ENCODE assay signal across 11 cellular contexts in the genomic region with DNA sequence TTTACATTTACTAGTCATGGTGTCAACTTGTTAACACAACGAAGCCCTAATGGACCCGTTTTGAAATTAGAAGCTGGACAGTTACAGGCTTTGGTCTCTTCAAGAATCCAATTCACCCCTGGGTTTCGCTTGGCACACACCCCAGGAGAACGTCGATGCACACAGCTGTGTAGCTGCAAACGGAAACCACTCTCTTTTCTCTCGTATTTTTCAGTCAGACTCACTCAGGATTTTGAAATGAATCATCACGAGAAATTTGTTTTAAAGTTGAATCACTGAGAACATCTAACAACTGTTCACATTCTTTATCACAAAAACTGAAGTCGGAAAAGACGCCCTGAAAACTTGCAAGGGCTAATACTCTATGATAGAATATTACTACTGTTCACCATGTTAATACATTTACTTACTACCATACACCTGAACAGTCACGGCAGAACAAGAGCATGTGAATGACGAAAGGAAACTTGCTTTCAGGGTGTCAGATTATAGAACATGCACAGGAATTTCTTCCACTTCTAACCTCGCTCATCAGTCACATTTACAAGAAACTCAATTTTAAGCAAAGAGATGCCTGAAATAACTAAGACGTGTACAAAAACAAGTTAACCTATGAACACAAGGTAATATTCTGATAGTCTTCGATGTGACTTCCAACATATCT. TPM values are rescaled to one million over a fixed set of nuclear protein-coding genes. Genes with fewer than 3 reads are reported as not detected.
DNase-seq lines count a peak whose midpoint lies in the region; ATAC-seq and TF ChIP-seq lines count a peak whose summit lies in the region.
"Had no signal": no experiment of that assay in that cellular context is flagged by ENCODE, and none has a peak within 500 bp of the region (broad histone marks: within the 10 kb centered on the region; RNA-seq: fewer than 3 reads in every experiment).

No MANE protein-coding gene starts in this region.

- BruUV-seq in PC-9 (replicated peaks; lab: Mats Ljungman, UMichigan) = no TSS peak

- H4K20me1 ChIP-seq in PC-9 (ENCODE audit: insufficient read depth) = no peaks in the 10 kb centered on the region

- H3K27ac ChIP-seq in PC-9 (no peak overlapping the region), thoracic aorta (peak overlapping the region; percentile 74 to 76)

- TF ChIP-seq CTCF in PC-9 (conservative IDR thresholded peaks at IDR 0.05) (no peak), foreskin fibroblast (IDR thresholded peaks at IDR 0.05; ENCODE audit: low read depth, low read length) (no peak), thoracic aorta (IDR thresholded peaks at IDR 0.05) (no peak)

- H3K27me3 ChIP-seq in PC-9 (ENCODE audit: insufficient read depth, low read depth) = peaks cover 94% of the 10 kb centered on the region
- H3K27me3 ChIP-seq in thoracic aorta (replicated peaks; ENCODE audit: insufficient read depth) = no peaks in the 10 kb centered on the region

- ATAC-seq in activated CD8-positive, alpha-beta memory T cell treated with anti-CD3 and anti-CD28 coated beads, Interleukin-2, amount 10 ng/mL, durations not matched to agents 7 days and 5 days = peak; percentile 49
- ATAC-seq in thoracic aorta (ENCODE audit: insufficient number of reproducible peaks, low FRiP score, low read depth) = no peak
- no peak for ATAC-seq in HG03039 (IDR thresholded peaks at IDR 0.05; ENCODE audit: unreplicated experiment)
- no peak for ATAC-seq in HG02642 (IDR thresholded peaks at IDR 0.05; ENCODE audit: poor library complexity, unreplicated experiment)
- ATAC-seq: activated naive CD8-positive, alpha-beta T cell treated with anti-CD3 and anti-CD28 coated beads, Interleukin-2, amount 50 U/mL, for 24 hours had no signal

- H3K4me3 ChIP-seq in PC-9 (no peak overlapping the region), foreskin fibroblast (ENCODE audit: low read depth in 1 of 2, low read length in 2 of 2) (peak overlapping the region in 1 of 2 donors; percentile 8), thoracic aorta (peak overlapping the region; percentile 43)

- no peak overlapping the region for H3K27ac Mint-ChIP-seq in activated CD8-positive, alpha-beta memory T cell treated with anti-CD3 and anti-CD28 coated beads, Interleukin-2, amount 10 ng/mL, durations not matched to agents 7 days and 5 days
- H3K27ac Mint-ChIP-seq: activated naive CD8-positive, alpha-beta T cell treated with anti-CD3 and anti-CD28 coated beads, Interleukin-2, amount 50 U/mL, for 24 hours; T-helper 1 cell treated with Interleukin-12 subunit alpha and Interleukin-12 subunit beta and Interleukin-4 antibody, amounts not matched to agents 30 μg/mL and 1 μg/mL, for 36 hours had no signal

- H3K9me3 ChIP-seq in PC-9 (ENCODE audit: insufficient read depth, low read depth) (no peaks in the 10 kb centered on the region), thoracic aorta (no peaks in the 10 kb centered on the region)

- no peaks in the 10 kb centered on the region for H3K9me3 Mint-ChIP-seq in activated CD8-positive, alpha-beta memory T cell treated with anti-CD3 and anti-CD28 coated beads, Interleukin-2, amount 10 ng/mL, durations not matched to agents 7 days and 5 days (ENCODE audit: low read depth)
- H3K9me3 Mint-ChIP-seq: activated naive CD8-positive, alpha-beta T cell treated with anti-CD3 and anti-CD28 coated beads, Interleukin-2, amount 50 U/mL, for 24 hours; CD8-positive, alpha-beta memory T cell; T-helper 1 cell treated with Interleukin-12 subunit alpha and Interleukin-12 subunit beta and Interleukin-4 antibody, amounts not matched to agents 30 μg/mL and 1 μg/mL, for 36 hours had no signal

- H3K36me3 ChIP-seq in PC-9 (ENCODE audit: low read depth) = no peaks in the 10 kb centered on the region
- no peaks in the 10 kb centered on the region for H3K36me3 ChIP-seq in thoracic aorta

- POLR2A ChIA-PET in PC-9 (lab: Charles Lee; ENCODE audit: unreplicated experiment) = no interaction called here

- H3K4me1 ChIP-seq in PC-9 (replicated peaks; ENCODE audit: insufficient read depth) (0 out of 2 replicates have a peak, but pooled peaks cover 4% of the 10 kb centered on the region), thoracic aorta (ENCODE audit: control insufficient read depth in 1 of 2, low read depth in 2 of 2) (peaks cover 7 to 40% of the 10 kb centered on the region in 2 donors)

- peaks cover 61% of the 10 kb centered on the region for H3K27me3 Mint-ChIP-seq in activated CD8-positive, alpha-beta memory T cell treated with anti-CD3 and anti-CD28 coated beads, Interleukin-2, amount 10 ng/mL, durations not matched to agents 7 days and 5 days

- peaks cover 11% of the 10 kb centered on the region for H3K4me1 Mint-ChIP-seq in activated CD8-positive, alpha-beta memory T cell treated with anti-CD3 and anti-CD28 coated beads, Interleukin-2, amount 10 ng/mL, durations not matched to agents 7 days and 5 days

- H3K36me3 Mint-ChIP-seq in activated CD8-positive, alpha-beta memory T cell treated with anti-CD3 and anti-CD28 coated beads, Interleukin-2, amount 10 ng/mL, durations not matched to agents 7 days and 5 days = no peaks in the 10 kb centered on the region
- H3K36me3 Mint-ChIP-seq: CD8-positive, alpha-beta memory T cell had no signal

- peak overlapping the region; percentile 39 for H3K4me2 ChIP-seq in PC-9

- no peaks in the 10 kb centered on the region for H3K9me2 ChIP-seq in PC-9 (ENCODE audit: insufficient read depth)

- peak overlapping the region; percentile 22 for H3K4me3 Mint-ChIP-seq in activated CD8-positive, alpha-beta memory T cell treated with anti-CD3 and anti-CD28 coated beads, Interleukin-2, amount 10 ng/mL, durations not matched to agents 7 days and 5 days
- H3K4me3 Mint-ChIP-seq: activated naive CD8-positive, alpha-beta T cell treated with anti-CD3 and anti-CD28 coated beads, Interleukin-2, amount 50 U/mL, for 24 hours; T-helper 1 cell treated with Interleukin-12 subunit alpha and Interleukin-12 subunit beta and Interleukin-4 antibody, amounts not matched to agents 30 μg/mL and 1 μg/mL, for 36 hours had no signal

- peak; percentile 42 for DNase-seq in activated CD8-positive, alpha-beta memory T cell treated with anti-CD3 and anti-CD28 coated beads, Interleukin-2, amount 10 ng/mL, durations not matched to agents 7 days and 5 days
- no peak for DNase-seq in activated CD8-positive, alpha-beta memory T cell treated with anti-CD3 and anti-CD28 coated beads, Interleukin-2, amount 50 U/mL, for 48 hours
- DNase-seq in PC-9 (no peak), foreskin fibroblast (peak; percentile 84 to 93), thoracic aorta (ENCODE audit: low spot score) (no peak), NCI-H1092 treated with DMSO at 0.1 percent for 48 hours (lab: John Stamatoyannopoulos, UW) (no peak)
- DNase-seq: activated naive CD8-positive, alpha-beta T cell treated with anti-CD3 and anti-CD28 coated beads, Interleukin-2, amount 50 U/mL, for 24 hours; CD8-positive, alpha-beta memory T cell had no signal

- intact Hi-C loops in PC-9 (cut with micrococcal nuclease; ENCODE audit: unreplicated experiment) = no loop called here

- no peaks in the 10 kb centered on the region for H3K79me2 ChIP-seq in PC-9 (ENCODE audit: low read depth)

- peaks cover 6% of the 10 kb centered on the region; the same call in 1 of the 2 replicates for H3F3A ChIP-seq in PC-9 (ENCODE audit: insufficient read depth, low read depth)

- CTCF ChIA-PET in activated CD8-positive, alpha-beta memory T cell treated with anti-CD3 and anti-CD28 coated beads, Interleukin-2, amount 10 ng/mL, durations not matched to agents 7 days and 5 days (lab: Charles Lee) = interaction anchor here (0.5 to 1.7 kb wide), 3 partner anchors 63 to 121 kb away, joined by 3 to 4 read pairs (median 3); no protein-coding TSS in a partner anchor
- CTCF ChIA-PET in PC-9 (lab: Charles Lee) = interaction anchor here (0.6 kb wide), 1 partner anchor 357 kb away, joined by 3 read pairs; no protein-coding TSS in a partner anchor

- H2AFZ ChIP-seq in PC-9 = no peak overlapping the region

RNA-seq across cellular contexts. Expression of gene PNMA8A, which starts 4.7 kb away (rescaled TPM):
- under 1 TPM; 0.29 to 0.63 TPM for total RNA-seq in activated CD8-positive, alpha-beta memory T cell treated with anti-CD3 and anti-CD28 coated beads, Interleukin-2, amount 10 ng/mL, durations not matched to agents 7 days and 5 days
- total RNA-seq in PC-9 (2021) = not detected in 2 replicates
- 10 to 100 TPM in 1 of 2 donors, 1 to 10 TPM in 1; 5.1 to 14.6 TPM for total RNA-seq in thoracic aorta

RNA-seq across cellular contexts. Expression of gene PNMA8B, which starts 29.0 kb away (rescaled TPM):
- total RNA-seq in activated CD8-positive, alpha-beta memory T cell treated with anti-CD3 and anti-CD28 coated beads, Interleukin-2, amount 10 ng/mL, durations not matched to agents 7 days and 5 days = not detected
- total RNA-seq in PC-9 (2021) (not detected in 2 replicates), thoracic aorta (1 to 10 TPM; 4.4 to 4.9 TPM)

RNA-seq across cellular contexts. Expression of gene PNMA8C, which starts 37.9 kb away (rescaled TPM):
- not detected for total RNA-seq in activated CD8-positive, alpha-beta memory T cell treated with anti-CD3 and anti-CD28 coated beads, Interleukin-2, amount 10 ng/mL, durations not matched to agents 7 days and 5 days
- total RNA-seq in PC-9 (2021) (not detected in 2 replicates), thoracic aorta (1 to 10 TPM; 1.2 to 5.2 TPM)
- total RNA-seq: CD8-positive, alpha-beta memory T cell had no signal

RNA-seq across cellular contexts. Expression of gene CCDC8, which starts 53.3 kb away (rescaled TPM):
- total RNA-seq in activated CD8-positive, alpha-beta memory T cell treated with anti-CD3 and anti-CD28 coated beads, Interleukin-2, amount 10 ng/mL, durations not matched to agents 7 days and 5 days = not detected
- total RNA-seq in PC-9 (2021) (3.9 and 4.2 TPM in 2 replicates), thoracic aorta (10 to 100 TPM; 22.6 to 23.0 TPM)
- total RNA-seq: CD8-positive, alpha-beta memory T cell had no signal

Comparison
In these comparisons a context has a peak if more than half of its experiments do, and no peak if none do; other contexts are left out.
1. DNase-seq: peak in activated CD8-positive, alpha-beta memory T cell treated with anti-CD3 and anti-CD28 coated beads, Interleukin-2, amount 10 ng/mL, durations not matched to agents 7 days and 5 days (single experiment) and foreskin fibroblast (2 of 2); none in activated CD8-positive, alpha-beta memory T cell treated with anti-CD3 and anti-CD28 coated beads, Interleukin-2, amount 50 U/mL, for 48 hours (single experiment), PC-9 (0 of 2), thoracic aorta (single experiment) and NCI-H1092 treated with DMSO at 0.1 percent for 48 hours (single experiment).